Comparison of ENCODE assay signal across 8 cellular contexts in the genomic region with DNA sequence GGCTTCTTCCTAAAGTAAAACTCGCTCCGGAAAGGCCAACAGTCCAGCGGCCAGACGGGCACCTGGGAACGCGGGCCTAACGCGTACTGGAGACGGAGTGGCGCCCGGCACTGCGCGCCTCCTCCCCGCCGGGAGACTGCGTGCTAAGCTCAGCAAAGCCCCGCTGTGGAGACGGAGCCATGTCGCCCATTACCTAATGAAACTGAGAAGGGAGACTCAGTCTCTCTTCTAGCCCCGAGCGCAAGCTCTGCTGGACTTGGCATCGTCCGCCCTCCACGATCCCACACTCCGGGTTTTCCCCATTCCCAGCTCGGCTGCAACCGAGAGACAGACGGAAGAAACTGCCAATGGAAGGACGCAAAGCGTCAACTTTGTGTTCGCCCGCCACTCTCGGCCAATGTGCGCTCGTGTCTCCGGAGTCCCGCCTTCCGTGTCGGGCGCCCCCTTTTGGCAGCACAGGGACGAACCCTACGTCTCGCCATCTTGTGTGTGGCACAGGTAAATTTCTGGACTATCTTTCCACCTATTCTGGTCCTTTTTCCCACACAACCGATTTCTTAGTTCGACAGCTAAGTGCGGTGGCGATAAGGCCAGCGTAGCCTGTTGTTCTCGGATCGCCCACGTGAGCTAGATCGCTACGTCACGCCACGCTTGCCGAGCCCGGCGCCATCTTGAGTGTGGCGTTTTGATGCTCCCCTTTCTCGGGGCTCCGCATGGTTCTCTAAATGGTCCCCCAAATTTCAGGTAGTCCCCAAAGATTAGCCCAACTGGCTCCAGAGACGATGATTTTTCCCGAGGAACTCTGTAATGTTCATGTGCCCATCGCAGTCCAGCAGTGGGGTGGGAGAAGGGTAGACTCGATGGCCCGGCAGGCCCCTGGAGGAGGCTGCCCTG. TPM values are rescaled to one million over a fixed set of nuclear protein-coding genes. Genes with fewer than 3 reads are reported as not detected.
DNase-seq lines count a peak whose midpoint lies in the region; FAIRE-seq and TF ChIP-seq lines count a peak whose summit lies in the region.

No MANE protein-coding gene starts in this region.

- peaks cover 39% of the 10 kb centered on the region for H3K4me1 Mint-ChIP-seq in neural crest cell

- H3K4me3 Mint-ChIP-seq in neural crest cell = peak overlapping the region; percentile 95

- peaks cover 3 to 5% of the 10 kb centered on the region in 2 donors for H3K36me3 ChIP-seq in stomach smooth muscle (ENCODE audit: control insufficient read depth in 2 of 2, insufficient read depth in 2 of 2, low read length in 2 of 2)

- H3K27me3 ChIP-seq in stomach smooth muscle (ENCODE audit: control insufficient read depth in 1 of 2, insufficient read depth in 2 of 2, low read length in 2 of 2) = no peaks in the 10 kb centered on the region

- H3K36me3 Mint-ChIP-seq in neural crest cell (ENCODE audit: low read depth) = peaks cover 21% of the 10 kb centered on the region

- H3K9ac ChIP-seq in stomach smooth muscle (ENCODE audit: low read length in 2 of 2) = peak overlapping the region; percentile 98 to 99

- peak overlapping the region; percentile 100 for H3K27ac ChIP-seq in stomach smooth muscle (ENCODE audit: low read length)

- peak overlapping the region; percentile 100 for H3K27ac Mint-ChIP-seq in neural crest cell (ENCODE audit: unreplicated experiment)

- peak; percentile 30 for FAIRE-seq in H54 (lab: Jason Lieb, UNC)

- peak; percentile 34 for TF ChIP-seq POLR2A in H54 (IDR thresholded peaks at IDR 0.05; ENCODE audit: low read depth, low read length)
- TF ChIP-seq POLR2A in Raji (IDR thresholded peaks at IDR 0.05; ENCODE audit: insufficient read depth, low read depth, low read length) = peak; percentile 67

- peaks cover 3% of the 10 kb centered on the region for H3K9me3 Mint-ChIP-seq in neural crest cell

- H3K4me3 ChIP-seq in fibroblast of villous mesenchyme (ENCODE audit: low read depth, low read length) (peak overlapping the region; percentile 80), stomach smooth muscle (ENCODE audit: low read length in 2 of 2) (peak overlapping the region; percentile 82 to 93)

- peaks cover 51% of the 10 kb centered on the region for H3K4me1 ChIP-seq in stomach smooth muscle (ENCODE audit: control insufficient read depth, insufficient read depth, low read length)

- H3K9me3 ChIP-seq in stomach smooth muscle (ENCODE audit: control insufficient read depth in 2 of 2, low read length in 2 of 2) = no peaks in the 10 kb centered on the region

- H3K27me3 Mint-ChIP-seq in neural crest cell (ENCODE audit: low read depth) = peaks cover 33% of the 10 kb centered on the region

- TF ChIP-seq CTCF in fibroblast of villous mesenchyme (IDR thresholded peaks at IDR 0.05; ENCODE audit: insufficient read depth, low read depth, low read length) (peak; percentile 80), neural crest cell (conservative IDR thresholded peaks at IDR 0.05) (peak; percentile 93)

- in situ Hi-C loops in G401 (cut with HindIII; ENCODE audit: low sequenced_read_pairs) = no loop called here

- DNase-seq in G401 (ENCODE audit: low spot score) = peak; percentile 99
- DNase-seq in H54 (ENCODE audit: insufficient read length, low spot score) = peak; percentile 97
- peak; percentile 98 for DNase-seq in LoVo (ENCODE audit: low spot score)
- DNase-seq in activated gamma-delta T cell (lab: John Stamatoyannopoulos, UW) = peak; percentile 74
- DNase-seq in fibroblast of villous mesenchyme (ENCODE audit: low read depth) = peak; percentile 99
- DNase-seq in neural crest cell (ENCODE audit: low read depth, low spot score) = peak; percentile 99

RNA-seq across cellular contexts. Expression of a gene that starts 1.3 kb away (rescaled TPM):
- 1,275 and 1,509 TPM in 2 replicates for total RNA-seq in G401 (2014; rRNA removed; shearing (Covaris generic))
- total RNA-seq in fibroblast of villous mesenchyme (598 and 694 TPM in 2 replicates), neural crest cell (1,415 and 1,529 TPM in 2 replicates)

Comparison
In these comparisons a context has a peak if more than half of its experiments do, and no peak if none do; other contexts are left out.
1. Peak in every context shown above with its lines: DNase-seq, H3K4me3 ChIP-seq and H3K27ac ChIP-seq.